In genomic region chr11:88843766-88844412, GRCh38 we compare ENCODE assay signal across 8 cellular contexts.
DNase-seq lines count a peak whose midpoint lies in the region; ATAC-seq, FAIRE-seq and TF ChIP-seq lines count a peak whose summit lies in the region.
"Not testable (repeated sequence)": the region's sequence is repeated elsewhere in the genome, so short reads cannot be mapped to it uniquely, and the experiment has no call there.

No MANE protein-coding gene starts in this region.

- H3K9me2 ChIP-seq in OCI-LY7 (ENCODE audit: insufficient read depth, low read length), result not testable (repeated sequence)

- H3K4me1 Mint-ChIP-seq in activated CD4-positive, alpha-beta T cell treated with anti-CD3 and anti-CD28 coated beads, Interleukin-2, amount 10 ng/mL, durations not matched to agents 24 days and 14 days, result peaks cover 29% of the 10 kb centered on the region
- H3K4me1 Mint-ChIP-seq in activated T-cell treated with anti-CD3 and anti-CD28 coated beads, Interleukin-2, amount 50 U/mL, for 24 hours (ENCODE audit: low read depth), result peaks cover 53% of the 10 kb centered on the region
- peaks cover 73% of the 10 kb centered on the region for H3K4me1 Mint-ChIP-seq in activated naive CD4-positive, alpha-beta T cell treated with anti-CD3 and anti-CD28 coated beads, Interleukin-2, amount 50 U/mL, for 24 hours
- H3K4me1 Mint-ChIP-seq in effector memory CD8-positive, alpha-beta T cell (ENCODE audit: low read depth in 2 of 2), result not testable (repeated sequence)

- H4K20me1 ChIP-seq in BLaER1 treated with 17β-estradiol and CSF1 and Interleukin-3, amounts not matched to agents 10 nM and 100 nM; OCI-LY7 (ENCODE audit: insufficient read depth, low read length): not testable (repeated sequence)

- not testable (repeated sequence) for H3K27me3 ChIP-seq in BLaER1 treated with 17β-estradiol and CSF1 and Interleukin-3, amounts not matched to agents 10 nM and 100 nM

- H3K36me3 Mint-ChIP-seq in activated CD4-positive, alpha-beta T cell treated with anti-CD3 and anti-CD28 coated beads, Interleukin-2, amount 10 ng/mL, durations not matched to agents 24 days and 14 days (ENCODE audit: low read depth); activated T-cell treated with anti-CD3 and anti-CD28 coated beads, Interleukin-2, amount 50 U/mL, for 24 hours (ENCODE audit: low read depth); activated naive CD4-positive, alpha-beta T cell treated with anti-CD3 and anti-CD28 coated beads, Interleukin-2, amount 50 U/mL, for 24 hours; effector memory CD8-positive, alpha-beta T cell (ENCODE audit: insufficient read depth): not testable (repeated sequence)

- peaks cover 12% of the 10 kb centered on the region for H3K9me3 Mint-ChIP-seq in activated CD4-positive, alpha-beta T cell treated with anti-CD3 and anti-CD28 coated beads, Interleukin-2, amount 10 ng/mL, durations not matched to agents 24 days and 14 days
- H3K9me3 Mint-ChIP-seq in activated T-cell treated with anti-CD3 and anti-CD28 coated beads, Interleukin-2, amount 50 U/mL, for 24 hours; activated naive CD4-positive, alpha-beta T cell treated with anti-CD3 and anti-CD28 coated beads, Interleukin-2, amount 50 U/mL, for 24 hours: not testable (repeated sequence)
- peaks cover 4 to 16% of the 10 kb centered on the region in 2 donors for H3K9me3 Mint-ChIP-seq in effector memory CD8-positive, alpha-beta T cell

- not testable (repeated sequence) for H3K9me3 ChIP-seq in BLaER1 treated with 17β-estradiol and CSF1 and Interleukin-3, amounts not matched to agents 10 nM and 100 nM (replicated peaks in 1 of 11); OCI-LY7 (ENCODE audit: low read length)

- H3K79me2 ChIP-seq in OCI-LY7 (ENCODE audit: insufficient read depth, low read depth, low read length), result not testable (repeated sequence)

- H3K4me3 Mint-ChIP-seq in activated CD4-positive, alpha-beta T cell treated with anti-CD3 and anti-CD28 coated beads, Interleukin-2, amount 10 ng/mL, durations not matched to agents 24 days and 14 days, result peak overlapping the region; percentile 4
- H3K4me3 Mint-ChIP-seq in activated T-cell treated with anti-CD3 and anti-CD28 coated beads, Interleukin-2, amount 50 U/mL, for 24 hours, result peak overlapping the region; percentile 15
- peak overlapping the region; percentile 72 for H3K4me3 Mint-ChIP-seq in activated naive CD4-positive, alpha-beta T cell treated with anti-CD3 and anti-CD28 coated beads, Interleukin-2, amount 50 U/mL, for 24 hours
- peak overlapping the region in 1 of 2 donors; percentile 49 for H3K4me3 Mint-ChIP-seq in effector memory CD8-positive, alpha-beta T cell

- not testable (repeated sequence) for H3K27me3 Mint-ChIP-seq in activated CD4-positive, alpha-beta T cell treated with anti-CD3 and anti-CD28 coated beads, Interleukin-2, amount 10 ng/mL, durations not matched to agents 24 days and 14 days; activated T-cell treated with anti-CD3 and anti-CD28 coated beads, Interleukin-2, amount 50 U/mL, for 24 hours; activated naive CD4-positive, alpha-beta T cell treated with anti-CD3 and anti-CD28 coated beads, Interleukin-2, amount 50 U/mL, for 24 hours; effector memory CD8-positive, alpha-beta T cell

- ATAC-seq in effector memory CD8-positive, alpha-beta T cell (replicated peaks), result peak; percentile 85

- not testable (repeated sequence) for TF ChIP-seq CTCF in OCI-LY7 (conservative IDR thresholded peaks at IDR 0.05; ENCODE audit: low read length)

- not testable (repeated sequence) for H3K9ac ChIP-seq in BLaER1 treated with 17β-estradiol and CSF1 and Interleukin-3, amounts not matched to agents 10 nM and 100 nM

- TF ChIP-seq POLR2A in GM12892 (IDR thresholded peaks at IDR 0.05; ENCODE audit: low read depth, low read length), result not testable (repeated sequence)

- not testable (repeated sequence) for H3K36me3 ChIP-seq in BLaER1 treated with 17β-estradiol and CSF1 and Interleukin-3, amounts not matched to agents 10 nM and 100 nM; OCI-LY7 (ENCODE audit: insufficient read depth, low read length)

- peak overlapping the region in 1 of 11 experiments; percentile 25; a peak in 2 of 22 replicates for H3K27ac ChIP-seq in BLaER1 treated with 17β-estradiol and CSF1 and Interleukin-3, amounts not matched to agents 10 nM and 100 nM
- H3K27ac ChIP-seq in OCI-LY7 (ENCODE audit: low read depth, low read length, poor library complexity, severe bottlenecking), result peak overlapping the region; percentile 96

- DNase-seq in GM12892 (ENCODE audit: insufficient read length); activated T-cell treated with anti-CD3 and anti-CD28 coated beads, Interleukin-2, amount 50 U/mL, for 24 hours: not testable (repeated sequence)
- peak; percentile 92 for DNase-seq in OCI-LY7 (ENCODE audit: low spot score)
- DNase-seq in activated CD4-positive, alpha-beta T cell treated with anti-CD3 and anti-CD28 coated beads, Interleukin-2, amount 10 ng/mL, durations not matched to agents 24 days and 14 days, result peak; percentile 81
- DNase-seq in effector memory CD8-positive, alpha-beta T cell, result peak in 1 of 3 experiments; percentile 10
- DNase-seq in stimulated activated naive CD4-positive, alpha-beta T cell (lab: John Stamatoyannopoulos, UW), result peak in 5 of 6 experiments; percentile 13 to 87 (median 81)

- not testable (repeated sequence) for BruUV-seq in OCI-LY7 (replicated peaks; lab: Mats Ljungman, UMichigan)

- H3K27ac Mint-ChIP-seq in activated CD4-positive, alpha-beta T cell treated with anti-CD3 and anti-CD28 coated beads, Interleukin-2, amount 10 ng/mL, durations not matched to agents 24 days and 14 days, result peak overlapping the region; percentile 65
- H3K27ac Mint-ChIP-seq in activated T-cell treated with anti-CD3 and anti-CD28 coated beads, Interleukin-2, amount 50 U/mL, for 24 hours, result peak overlapping the region; percentile 87
- peak overlapping the region; percentile 96 for H3K27ac Mint-ChIP-seq in activated naive CD4-positive, alpha-beta T cell treated with anti-CD3 and anti-CD28 coated beads, Interleukin-2, amount 50 U/mL, for 24 hours
- peak overlapping the region; percentile 53 to 74 for H3K27ac Mint-ChIP-seq in effector memory CD8-positive, alpha-beta T cell

- H2AFZ ChIP-seq in OCI-LY7 (ENCODE audit: low read length), result peak overlapping the region; percentile 84

- peak overlapping the region in 6 of 11 experiments; percentile 15 to 45 (median 32); a peak in 8 of 22 replicates for H3K4me2 ChIP-seq in BLaER1 treated with 17β-estradiol and CSF1 and Interleukin-3, amounts not matched to agents 10 nM and 100 nM
- peak overlapping the region; percentile 54 for H3K4me2 ChIP-seq in OCI-LY7 (ENCODE audit: low read length)

- H3K4me1 ChIP-seq in BLaER1 treated with 17β-estradiol and CSF1 and Interleukin-3, amounts not matched to agents 10 nM and 100 nM, result peaks cover 0 to 21% (median 12%) of the 10 kb centered on the region in 10 experiments; a peak in 10 of 20 replicates
- H3K4me1 ChIP-seq in OCI-LY7 (ENCODE audit: insufficient read depth, low read length, poor library complexity, severe bottlenecking), result peaks cover 63% of the 10 kb centered on the region

- intact Hi-C loops in OCI-LY7 (cut with micrococcal nuclease; ENCODE audit: unreplicated experiment), result loop anchor here (5.0 kb wide), 1 partner anchor 507 kb away; the partner anchor contains the start of gene CTSC
- intact Hi-C loops in activated CD4-positive, alpha-beta T cell treated with anti-CD3 and anti-CD28 coated beads, Interleukin-2, amount 10 ng/mL, durations not matched to agents 24 days and 14 days (cut with micrococcal nuclease), result loop anchor here (10.0 kb wide), 1 partner anchor 669 kb away; the partner anchor contains the start of gene RAB38

- not testable (repeated sequence) for H3K4me3 ChIP-seq in BLaER1 treated with 17β-estradiol and CSF1 and Interleukin-3, amounts not matched to agents 10 nM and 100 nM
- H3K4me3 ChIP-seq in OCI-LY7 (ENCODE audit: low read depth, low read length, poor library complexity, severe bottlenecking), result peak overlapping the region; percentile 10

- peak; percentile 77 for FAIRE-seq in GM12892 (lab: Jason Lieb, UNC)

- POLR2A ChIA-PET in OCI-LY7 (lab: Charles Lee), result not testable (repeated sequence)

- CTCF ChIA-PET in OCI-LY7 (lab: Charles Lee; ENCODE audit: unreplicated experiment), result not testable (repeated sequence)
